ENCODE assay signal across 18 cellular contexts in genomic region chr2:10647886-10648605, GRCh38. TPM values are rescaled to one million over a fixed set of nuclear protein-coding genes. Genes with fewer than 3 reads are reported as not detected.
DNase-seq lines count a peak whose midpoint lies in the region; ATAC-seq and TF ChIP-seq lines count a peak whose summit lies in the region.
"Had no signal": no experiment of that assay in that cellular context is flagged by ENCODE, and none has a peak within 500 bp of the region (broad histone marks: within the 10 kb centered on the region; RNA-seq: fewer than 3 reads in every experiment).

No MANE protein-coding gene starts in this region.

- ATAC-seq in Right ventricle myocardium inferior: peak; percentile 55
- ATAC-seq in gastrocnemius medialis: peak; percentile 50 to 77

- H3K36me3 ChIP-seq in gastrocnemius medialis (peaks cover 0 to 42% of the 10 kb centered on the region in 2 donors), colonic mucosa (no peaks in the 10 kb centered on the region), BE2C (peaks cover 57% of the 10 kb centered on the region)

- peaks cover 12 to 16% of the 10 kb centered on the region in 2 donors for H3K4me1 ChIP-seq in gastrocnemius medialis
- H3K4me1 ChIP-seq in colonic mucosa: no peaks in the 10 kb centered on the region
- no peaks in the 10 kb centered on the region for H3K4me1 ChIP-seq in BE2C
- H3K4me1 ChIP-seq: HAP-1 had no signal

- no peak overlapping the region for H3K4me3 Mint-ChIP-seq in brain
- H3K4me3 Mint-ChIP-seq: CD14-positive monocyte had no signal

- DNase-seq in Right ventricle myocardium inferior (ENCODE audit: missing footprints) (no peak), cardiac septum (ENCODE audit: low spot score) (no peak), fibroblast of peridontal ligament (ENCODE audit: extremely low read depth) (peak; percentile 12), gastrocnemius medialis (no peak), colonic mucosa (no peak), BE2C (no peak)
- no peak for DNase-seq in central memory CD4-positive, alpha-beta T cell
- DNase-seq: COR-L47, IMR-90, MV-4-11, NCI-H1417 treated with DMSO at 0.1 percent for 48 hours, NCI-H2107, NCI-H446, PC-9, SHP77 had no signal

- peaks cover 9% of the 10 kb centered on the region for H3K4me1 Mint-ChIP-seq in brain
- H3K4me1 Mint-ChIP-seq: CD14-positive monocyte had no signal

- H3K9me3 Mint-ChIP-seq in brain: no peaks in the 10 kb centered on the region
- H3K9me3 Mint-ChIP-seq: CD14-positive monocyte had no signal

- H3K27me3 ChIP-seq in gastrocnemius medialis: no peaks in the 10 kb centered on the region
- H3K27me3 ChIP-seq in colonic mucosa: no peaks in the 10 kb centered on the region
- H3K27me3 ChIP-seq in BE2C: no peaks in the 10 kb centered on the region

- intact Hi-C loops in Right ventricle myocardium inferior (cut with DNase I): no loop called here
- intact Hi-C loops in cardiac septum (cut with DNase I): no loop called here
- intact Hi-C loops in gastrocnemius medialis (cut with DNase I; ENCODE audit: low total_unique reads): no loop called here
- intact Hi-C loops in colonic mucosa (cut with DNase I): no loop called here

- H3K27me3 Mint-ChIP-seq in brain: no peaks in the 10 kb centered on the region

- H3K27ac ChIP-seq in gastrocnemius medialis (peak overlapping the region in 1 of 4 donors; percentile 9), colonic mucosa (no peak overlapping the region)
- H3K27ac ChIP-seq: PC-9 had no signal

- in situ Hi-C loops in gastrocnemius medialis (cut with MboI; ENCODE audit: low sequenced_read_pairs in 4 of 4): no loop called here

- TF ChIP-seq CTCF in brain (conservative IDR thresholded peaks at IDR 0.05) (no peak), gastrocnemius medialis (IDR thresholded peaks at IDR 0.05 in 4 of 5, conservative IDR thresholded peaks at IDR 0.05 in 1 of 5) (no peak), colonic mucosa (IDR thresholded peaks at IDR 0.05) (no peak), BE2C (IDR thresholded peaks at IDR 0.05; ENCODE audit: low read depth, low read length) (no peak)

- H3K36me3 Mint-ChIP-seq in brain: peaks cover 37% of the 10 kb centered on the region

- TF ChIP-seq POLR2A in gastrocnemius medialis (IDR thresholded peaks at IDR 0.05): no peak

- H3K4me3 ChIP-seq in gastrocnemius medialis (no peak overlapping the region), colonic mucosa (no peak overlapping the region), BE2C (ENCODE audit: low read depth, low read length) (no peak overlapping the region)
- H3K4me3 ChIP-seq: HAP-1, PC-9 had no signal

- peak overlapping the region in 3 of 5 experiments; percentile 46 to 73 (median 71) for H3K27ac Mint-ChIP-seq in brain

- H3K9me3 ChIP-seq in gastrocnemius medialis (no peaks in the 10 kb centered on the region), colonic mucosa (no peaks in the 10 kb centered on the region), BE2C (no peaks in the 10 kb centered on the region)
- H3K9me3 ChIP-seq: HAP-1 had no signal

- H3K9ac ChIP-seq in colonic mucosa (ENCODE audit: low read depth in 2 of 2, low read length in 2 of 2): no peak overlapping the region

RNA-seq across cellular contexts. Expression of gene NOL10, which starts 41.7 kb away (rescaled TPM):
- total RNA-seq in Right ventricle myocardium inferior (17.5 TPM), cardiac septum (18.5 TPM), gastrocnemius medialis (10 to 100 TPM; 22.6 to 44.6 (median 29.5) TPM), colonic mucosa (10 to 100 TPM; 19.4 to 26.8 TPM)
- 12.7 TPM for polyA plus RNA-seq in brain (ENCODE audit: insufficient read depth, low read depth, low replicate concordance)
- 37.8 TPM for polyA plus RNA-seq in BE2C (2012; ENCODE audit: insufficient read depth, insufficient read length, low read depth)
